9 cellular contexts compared by ENCODE assay signal in the genomic region with DNA sequence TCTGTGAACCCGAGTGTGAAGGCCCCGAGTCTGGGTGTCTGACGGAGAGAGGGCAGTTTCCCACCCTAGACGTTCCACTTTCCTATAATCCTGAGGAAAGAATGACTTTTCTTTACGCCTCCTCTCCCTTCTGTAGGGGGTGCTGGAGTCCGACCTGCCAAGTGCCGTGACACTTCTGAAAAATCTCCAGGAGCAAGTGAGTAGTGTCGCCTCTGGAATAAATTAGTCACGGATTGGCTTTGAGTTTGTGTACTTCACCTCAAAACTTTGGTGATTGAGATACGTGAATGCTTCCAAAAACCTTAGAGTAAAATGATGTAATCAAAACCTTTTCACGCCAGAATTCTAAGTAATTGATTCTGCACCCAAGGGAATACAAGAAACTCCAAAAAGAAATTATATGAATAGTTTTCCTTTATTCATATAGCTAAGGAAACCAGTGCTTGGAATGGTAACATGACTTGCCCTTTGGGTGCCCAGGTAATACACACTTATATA. TPM values are rescaled to one million over a fixed set of nuclear protein-coding genes. Genes with fewer than 3 reads are reported as not detected.
A peak's percentile ranks its signal among the peaks of the same experiment; 100 is the strongest.
DNase-seq lines count a peak whose midpoint lies in the region; ATAC-seq and TF ChIP-seq lines count a peak whose summit lies in the region.
"Had no signal": no experiment of that assay in that cellular context is flagged by ENCODE, and none has a peak within 500 bp of the region (broad histone marks: within the 10 kb centered on the region; RNA-seq: fewer than 3 reads in every experiment).

No MANE protein-coding gene starts in this region.

- ATAC-seq in GM18909 (IDR thresholded peaks at IDR 0.05; ENCODE audit: poor library complexity, unreplicated experiment) = peak; percentile 12

- DNase-seq in dermis blood vessel endothelial cell (no peak), anterior cingulate cortex (lab: John Stamatoyannopoulos, UW) (no peak), NCI-H2171 (lab: John Stamatoyannopoulos, UW) (no peak)
- DNase-seq in activated CD4-positive, alpha-beta T cell treated with anti-CD3 and anti-CD28 coated beads, Interleukin-2, amount 50 U/mL, for 48 hours = no peak

- H3K36me3 ChIP-seq in HUES6 (ENCODE audit: control insufficient read depth, insufficient read depth, low read length) = peaks cover 39% of the 10 kb centered on the region
- H3K36me3 ChIP-seq in endocrine pancreas (ENCODE audit: control insufficient read depth, insufficient read depth, low read length) = no peaks in the 10 kb centered on the region
- no peaks in the 10 kb centered on the region for H3K36me3 ChIP-seq in parathyroid adenoma (ENCODE audit: control insufficient read depth, insufficient read depth, low read length)

- H3K27me3 ChIP-seq in HUES6 (ENCODE audit: control insufficient read depth, insufficient read depth, low read length) (no peaks in the 10 kb centered on the region), endocrine pancreas (ENCODE audit: control insufficient read depth, insufficient read depth, low read length) (no peaks in the 10 kb centered on the region), parathyroid adenoma (ENCODE audit: control insufficient read depth, insufficient read depth, low read length) (no peaks in the 10 kb centered on the region)

- H3K9ac ChIP-seq in HUES6 (ENCODE audit: low read length) (peak overlapping the region; percentile 95), endocrine pancreas (ENCODE audit: control insufficient read depth, insufficient read depth, low read length) (peak overlapping the region; percentile 100), parathyroid adenoma (peak overlapping the region; percentile 51)

- H3K4me1 ChIP-seq in HUES6 (ENCODE audit: control insufficient read depth, insufficient read depth, low read length) (peaks cover 4% of the 10 kb centered on the region; the same call in 1 of the 2 replicates), endocrine pancreas (ENCODE audit: control insufficient read depth, insufficient read depth, low read length) (no peaks in the 10 kb centered on the region), parathyroid adenoma (peaks cover 3% of the 10 kb centered on the region)

- H3K9me3 ChIP-seq in HUES6 (ENCODE audit: control insufficient read depth, insufficient read depth, low read depth, low read length) (no peaks in the 10 kb centered on the region), endocrine pancreas (ENCODE audit: control insufficient read depth, low read length) (no peaks in the 10 kb centered on the region), parathyroid adenoma (ENCODE audit: control insufficient read depth, low read length) (no peaks in the 10 kb centered on the region)

- peak overlapping the region; percentile 88 for H3K4me2 ChIP-seq in parathyroid adenoma (ENCODE audit: low read length)

- no peak for TF ChIP-seq CTCF in parathyroid adenoma (IDR thresholded peaks at IDR 0.05)

- H3K4me3 ChIP-seq in HUES6 (ENCODE audit: low read depth, low read length) = peak overlapping the region; percentile 93
- peak overlapping the region; percentile 97 for H3K4me3 ChIP-seq in endocrine pancreas (ENCODE audit: control insufficient read depth, insufficient read depth, low read length)
- H3K4me3 ChIP-seq in parathyroid adenoma (ENCODE audit: low read depth, low read length) = peak overlapping the region; percentile 92

- H3K27ac ChIP-seq in HUES6 (ENCODE audit: low read depth, low read length) (peak overlapping the region; percentile 48; the same call in 1 of the 2 replicates), parathyroid adenoma (peak overlapping the region; percentile 85)

- H2AFZ ChIP-seq in parathyroid adenoma = peak overlapping the region; percentile 84

- H3K79me2 ChIP-seq in parathyroid adenoma = peaks cover 12% of the 10 kb centered on the region

RNA-seq across cellular contexts. Expression of gene NGDN, which starts 0.5 kb away (rescaled TPM):
- 42.5 and 61.8 TPM in 2 replicates for total RNA-seq in dermis blood vessel endothelial cell

RNA-seq across cellular contexts. Expression of gene MYH7, which starts 34.5 kb away (rescaled TPM):
- total RNA-seq in dermis blood vessel endothelial cell = not detected in 2 replicates
- total RNA-seq: subcutaneous adipose tissue had no signal
